In the genomic region with DNA sequence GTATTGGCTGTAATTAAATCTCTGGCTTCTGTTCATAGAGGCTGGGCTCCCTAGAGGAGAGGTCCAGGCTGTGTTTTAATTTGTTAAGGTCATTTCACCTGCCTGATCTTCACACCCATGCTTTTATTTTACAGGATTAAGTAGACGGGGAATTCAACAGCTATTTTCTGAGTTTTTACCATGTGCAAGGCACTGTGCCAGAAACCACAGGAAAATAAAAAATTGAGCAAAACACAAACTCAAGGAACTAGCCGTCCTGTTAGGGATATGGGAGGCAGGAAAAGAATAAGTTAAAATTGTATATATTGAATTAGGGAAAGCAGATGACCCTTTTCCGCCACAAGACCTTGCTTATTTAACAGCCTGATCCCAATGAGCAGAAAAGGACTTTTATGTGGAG, we compare ENCODE assay signal across 29 cellular contexts. TPM values are rescaled to one million over a fixed set of nuclear protein-coding genes. Genes with fewer than 3 reads are reported as not detected.
"Had no signal": no experiment of that assay in that cellular context is flagged by ENCODE, and none has a peak within 500 bp of the region (broad histone marks: within the 10 kb centered on the region; RNA-seq: fewer than 3 reads in every experiment).

No MANE protein-coding gene starts in this region.

- H3K27ac ChIP-seq: colonic mucosa, epithelial cell of prostate, hepatocyte, left lung, prostate gland, sigmoid colon, skin epidermis, suprapubic skin, thyroid gland had no signal

- H3K4me3 ChIP-seq: colonic mucosa, hepatocyte, left lung, prostate gland, sigmoid colon, skin epidermis, suprapubic skin, thyroid gland had no signal

- H3K27me3 Mint-ChIP-seq: type B pancreatic cell had no signal

- H3K4me1 ChIP-seq: colonic mucosa, left lung, prostate gland, suprapubic skin, thyroid gland had no signal

- H3K79me2 ChIP-seq: hepatocyte had no signal

- DNase-seq: caudate nucleus; cerebellar nuclear complex; colonic mucosa; effector CD8-positive, alpha-beta T cell; endodermal cell; left cardiac atrium; left lung; mesenchymal stem cell; midbrain; naive thymus-derived CD8-positive, alpha-beta T cell; nephron progenitor cell; nucleus accumbens; right cardiac atrium; sigmoid colon; stimulated activated CD4-positive, alpha-beta T cell treated with anti-CD3 and anti-CD28 coated beads, Interleukin-12 subunit alpha, Interleukin-12 subunit beta, amount 100 ng/mL, for 4 hours; stimulated activated CD4-positive, alpha-beta T cell treated with anti-CD3 and anti-CD28 coated beads, Interleukin-1b, Interleukin-23, amount 100 ng/mL, for 48 hours; stimulated activated CD4-positive, alpha-beta T cell treated with anti-CD3 and anti-CD28 coated beads, Interleukin-4, amount 100 ng/mL, for 1 hour; stimulated activated CD8-positive, alpha-beta memory T cell treated with anti-CD3 and anti-CD28 coated beads, Interleukin-4, amount 100 ng/mL, for 48 hours; stimulated activated naive CD4-positive, alpha-beta T cell; stimulated activated naive CD8-positive, alpha-beta T cell treated with anti-CD3 and anti-CD28 coated beads, Interleukin-15, amount 100 ng/mL, for 72 hours; thyroid gland had no signal

- H3K36me3 ChIP-seq: colonic mucosa, left lung, prostate gland, sigmoid colon, suprapubic skin, thyroid gland had no signal

- H3K4me1 Mint-ChIP-seq: naive thymus-derived CD8-positive, alpha-beta T cell; stimulated activated naive CD8-positive, alpha-beta T cell treated with anti-CD3 and anti-CD28 coated beads, Interleukin-15, amount 100 ng/mL, for 72 hours had no signal

- H3K9me3 ChIP-seq: colonic mucosa, prostate gland, sigmoid colon, suprapubic skin, thyroid gland had no signal

- H3K27me3 ChIP-seq: colonic mucosa, hepatocyte, sigmoid colon, suprapubic skin, thyroid gland had no signal

- H3K4me2 ChIP-seq: hepatocyte had no signal

- H3K27ac Mint-ChIP-seq: dendritic cell treated with granulocyte-macrophage colony-stimulating factor and Interleukin-4, amounts not matched to agents 40 ng/mL and 50 ng/mL, for 4 days; endodermal cell; naive thymus-derived CD8-positive, alpha-beta T cell; stimulated activated naive CD8-positive, alpha-beta T cell treated with anti-CD3 and anti-CD28 coated beads, Interleukin-15, amount 100 ng/mL, for 72 hours; type B pancreatic cell had no signal

- H3K4me3 Mint-ChIP-seq: dendritic cell treated with granulocyte-macrophage colony-stimulating factor and Interleukin-4, amounts not matched to agents 40 ng/mL and 50 ng/mL, for 4 days; endodermal cell; naive thymus-derived CD8-positive, alpha-beta T cell; nephron progenitor cell; stimulated activated naive CD8-positive, alpha-beta T cell treated with anti-CD3 and anti-CD28 coated beads, Interleukin-15, amount 100 ng/mL, for 72 hours; type B pancreatic cell had no signal

- ATAC-seq: esophagus mucosa; left cardiac atrium; left lung; naive thymus-derived CD8-positive, alpha-beta T cell; right cardiac atrium; stimulated activated naive CD8-positive, alpha-beta T cell treated with anti-CD3 and anti-CD28 coated beads, Interleukin-15, amount 100 ng/mL, for 72 hours had no signal

- H2AFZ ChIP-seq: hepatocyte had no signal

RNA-seq across cellular contexts. Expression of a gene that starts 29.1 kb away (rescaled TPM):
- total RNA-seq: naive thymus-derived CD8-positive, alpha-beta T cell had no signal
